10 cellular contexts compared by ENCODE assay signal in the genomic region with DNA sequence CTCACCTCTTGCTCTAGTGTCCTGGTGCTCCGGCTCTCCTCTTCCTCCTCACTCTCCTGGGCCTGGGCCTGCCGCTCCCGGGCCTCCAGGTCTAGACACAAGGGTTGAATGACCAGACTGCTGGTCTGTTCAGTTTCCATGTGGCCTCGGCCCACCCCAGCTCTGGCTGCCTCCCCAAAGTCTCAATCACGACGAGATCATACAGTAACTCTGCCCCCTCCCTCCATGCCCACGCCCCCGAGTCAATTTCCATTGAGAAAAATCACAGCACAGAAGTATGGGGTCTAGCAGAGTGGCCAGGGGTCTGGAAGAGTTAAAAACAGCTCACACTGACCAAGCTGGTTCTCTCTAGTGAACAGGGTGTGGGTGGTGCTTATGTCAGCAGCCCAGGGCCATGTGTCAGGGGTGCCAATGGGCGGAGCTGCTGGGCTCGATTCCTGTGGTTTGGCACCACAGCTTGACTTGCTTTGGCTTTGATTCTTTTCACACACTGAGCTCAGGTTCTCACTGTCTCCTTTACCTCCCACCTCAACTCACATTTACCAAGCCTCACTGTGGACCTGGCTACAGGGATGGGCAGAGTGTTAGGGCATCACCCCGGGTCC. TPM values are rescaled to one million over a fixed set of nuclear protein-coding genes. Genes with fewer than 3 reads are reported as not detected.
DNase-seq lines count a peak whose midpoint lies in the region; ATAC-seq and TF ChIP-seq lines count a peak whose summit lies in the region.
"Had no signal": no experiment of that assay in that cellular context is flagged by ENCODE, and none has a peak within 500 bp of the region (broad histone marks: within the 10 kb centered on the region; RNA-seq: fewer than 3 reads in every experiment).

No MANE protein-coding gene starts in this region.

- in situ Hi-C loops in GM13977 (cut with MboI; ENCODE audit: low pct_unique_long_range_greater_than_20kb, low sequenced_read_pairs, unreplicated experiment): no loop called here

- ATAC-seq in natural killer cell treated with Interleukin-12 subunit alpha and Interleukin-12 subunit beta and Interleukin-15 and Interleukin-18, amount 100 ng/mL, for 72 hours: peak; percentile 97
- ATAC-seq in GM18505 (IDR thresholded peaks at IDR 0.05; ENCODE audit: unreplicated experiment): no peak

- H3K9me3 ChIP-seq in ascending aorta: no peaks in the 10 kb centered on the region
- H3K9me3 ChIP-seq: left ventricle myocardium inferior had no signal

- POLR2A ChIA-PET in MCF 10A (lab: Yijun Ruan, JAX): interaction anchor here (0.5 to 4.2 kb wide), 19 partner anchors 8 to 1516 kb away, joined by 3 to 28 read pairs (median 4); a partner anchor contains a TSS

- no peaks in the 10 kb centered on the region for H3K27me3 ChIP-seq in ascending aorta

- TF ChIP-seq CTCF in LNCaP clone FGC (IDR thresholded peaks at IDR 0.05; ENCODE audit: control insufficient read depth, extremely low read depth, insufficient read depth) (0 out of 2 replicates have a peak, but pooled peaks have one; percentile 8), MCF 10A (IDR thresholded peaks at IDR 0.05; ENCODE audit: unreplicated experiment) (no peak), ascending aorta (IDR thresholded peaks at IDR 0.05) (no peak), GM13977 (IDR thresholded peaks at IDR 0.05; ENCODE audit: extremely low read depth, insufficient read depth, missing control alignments) (no peak)

- no TSS peak for BruUV-seq in MCF 10A (replicated peaks; lab: Mats Ljungman, UMichigan)

- peaks cover 12% of the 10 kb centered on the region for H3K4me1 Mint-ChIP-seq in MCF 10A (ENCODE audit: insufficient read depth, unreplicated experiment)
- H3K4me1 Mint-ChIP-seq in natural killer cell treated with Interleukin-12 subunit alpha and Interleukin-12 subunit beta and Interleukin-15 and Interleukin-18, amount 100 ng/mL, for 72 hours (ENCODE audit: low read depth in 2 of 2): peaks cover 13 to 14% of the 10 kb centered on the region in 2 donors

- no peak for TF ChIP-seq POLR2A in GM18505 (IDR thresholded peaks at IDR 0.05; ENCODE audit: borderline replicate concordance, extremely low read depth, insufficient read depth, insufficient read length)

- H3K4me3 ChIP-seq in LNCaP clone FGC (ENCODE audit: low read depth, low read length) (no peak overlapping the region), ascending aorta (no peak overlapping the region)
- H3K4me3 ChIP-seq: left ventricle myocardium inferior had no signal

- peaks cover 66% of the 10 kb centered on the region for H3K36me3 Mint-ChIP-seq in MCF 10A (ENCODE audit: insufficient read depth, unreplicated experiment)
- peaks cover 14% of the 10 kb centered on the region for H3K36me3 Mint-ChIP-seq in natural killer cell treated with Interleukin-12 subunit alpha and Interleukin-12 subunit beta and Interleukin-15 and Interleukin-18, amount 100 ng/mL, for 72 hours

- H3K4me3 Mint-ChIP-seq in MCF 10A (ENCODE audit: unreplicated experiment): peak overlapping the region; percentile 57
- peak overlapping the region; percentile 51 for H3K4me3 Mint-ChIP-seq in natural killer cell treated with Interleukin-12 subunit alpha and Interleukin-12 subunit beta and Interleukin-15 and Interleukin-18, amount 100 ng/mL, for 72 hours

- no peak overlapping the region for H3K27ac ChIP-seq in ascending aorta
- H3K27ac ChIP-seq: left ventricle myocardium inferior had no signal

- CTCF ChIA-PET in MCF 10A (lab: Yijun Ruan, JAX): interaction anchor here (0.5 to 2.4 kb wide), 17 partner anchors 8 to 1974 kb away, joined by 3 to 18 read pairs (median 3); a partner anchor contains a TSS

- intact Hi-C loops in MCF 10A (cut with micrococcal nuclease) (no loop called here), ascending aorta (cut with DNase I) (no loop called here)

- peaks cover 68 to 73% of the 10 kb centered on the region in 2 donors for H3K36me3 ChIP-seq in ascending aorta

- peak overlapping the region; percentile 72 for H3K27ac Mint-ChIP-seq in MCF 10A (ENCODE audit: low read depth, unreplicated experiment)
- H3K27ac Mint-ChIP-seq in natural killer cell treated with Interleukin-12 subunit alpha and Interleukin-12 subunit beta and Interleukin-15 and Interleukin-18, amount 100 ng/mL, for 72 hours: peak overlapping the region; percentile 20 to 50

- no peaks in the 10 kb centered on the region for H3K4me1 ChIP-seq in ascending aorta
- H3K4me1 ChIP-seq: left ventricle myocardium inferior had no signal

- H3K9me3 Mint-ChIP-seq in MCF 10A (ENCODE audit: unreplicated experiment): no peaks in the 10 kb centered on the region
- no peaks in the 10 kb centered on the region for H3K9me3 Mint-ChIP-seq in natural killer cell treated with Interleukin-12 subunit alpha and Interleukin-12 subunit beta and Interleukin-15 and Interleukin-18, amount 100 ng/mL, for 72 hours

- no peaks in the 10 kb centered on the region for H3K27me3 Mint-ChIP-seq in MCF 10A (ENCODE audit: insufficient read depth, unreplicated experiment)
- no peaks in the 10 kb centered on the region for H3K27me3 Mint-ChIP-seq in natural killer cell treated with Interleukin-12 subunit alpha and Interleukin-12 subunit beta and Interleukin-15 and Interleukin-18, amount 100 ng/mL, for 72 hours

- DNase-seq in CD1c-positive myeloid dendritic cell (ENCODE audit: extremely low spot score) (peak; percentile 58), LNCaP clone FGC (ENCODE audit: low read depth) (no peak), MCF 10A (ENCODE audit: unreplicated experiment) (peak; percentile 96), amygdala (lab: John Stamatoyannopoulos, UW) (no peak), ascending aorta (ENCODE audit: low spot score in 2 of 2) (no peak), GM13977 (ENCODE audit: low spot score) (no peak)
- DNase-seq in natural killer cell treated with Interleukin-12 subunit alpha and Interleukin-12 subunit beta and Interleukin-15 and Interleukin-18, amount 100 ng/mL, for 72 hours (ENCODE audit: low spot score): peak; percentile 79
- DNase-seq: left ventricle myocardium inferior, NCI-H510A had no signal

RNA-seq across cellular contexts. Expression of a gene that starts 6.9 kb away (rescaled TPM):
- total RNA-seq in MCF 10A (2022) (0.26 and 0.52 TPM in 2 replicates), ascending aorta (not detected)
- under 1 TPM; 0.12 to 0.22 TPM for total RNA-seq in natural killer cell treated with Interleukin-12 subunit alpha and Interleukin-12 subunit beta and Interleukin-15 and Interleukin-18, amount 100 ng/mL, for 72 hours

RNA-seq across cellular contexts. Expression of a gene that starts 12.8 kb away (rescaled TPM):
- total RNA-seq in MCF 10A (2022): 7.2 and 8.2 TPM in 2 replicates
- 10 to 100 TPM in 1 of 2 donors, 1 to 10 TPM in 1; 9.1 to 14.4 TPM for total RNA-seq in natural killer cell treated with Interleukin-12 subunit alpha and Interleukin-12 subunit beta and Interleukin-15 and Interleukin-18, amount 100 ng/mL, for 72 hours
- 26.4 TPM for total RNA-seq in ascending aorta

RNA-seq across cellular contexts. Expression of a gene that starts 21.6 kb away (rescaled TPM):
- total RNA-seq in MCF 10A (2022) (31.8 and 36.1 TPM in 2 replicates), ascending aorta (6.0 TPM)
- total RNA-seq in natural killer cell treated with Interleukin-12 subunit alpha and Interleukin-12 subunit beta and Interleukin-15 and Interleukin-18, amount 100 ng/mL, for 72 hours: 10 to 100 TPM; 35.9 to 72.6 TPM

RNA-seq across cellular contexts. Expression of a gene that starts 30.2 kb away (rescaled TPM):
- total RNA-seq in MCF 10A (2022): 19.2 and 19.9 TPM in 2 replicates
- 10 to 100 TPM; 17.2 to 39.1 TPM for total RNA-seq in natural killer cell treated with Interleukin-12 subunit alpha and Interleukin-12 subunit beta and Interleukin-15 and Interleukin-18, amount 100 ng/mL, for 72 hours
- 61.0 TPM for total RNA-seq in ascending aorta

RNA-seq across cellular contexts. Expression of a gene that starts 30.6 kb away (rescaled TPM):
- 55.1 and 58.1 TPM in 2 replicates for total RNA-seq in MCF 10A (2022)
- total RNA-seq in natural killer cell treated with Interleukin-12 subunit alpha and Interleukin-12 subunit beta and Interleukin-15 and Interleukin-18, amount 100 ng/mL, for 72 hours: 10 to 100 TPM; 40.4 to 62.6 TPM
- total RNA-seq in ascending aorta: 26.2 TPM

Comparison
In these comparisons a context has a peak if more than half of its experiments do, and no peak if none do; other contexts are left out.
1. DNase-seq: peak in CD1c-positive myeloid dendritic cell (single experiment), MCF 10A (single experiment) and natural killer cell treated with Interleukin-12 subunit alpha and Interleukin-12 subunit beta and Interleukin-15 and Interleukin-18, amount 100 ng/mL, for 72 hours (single experiment); none in LNCaP clone FGC (single experiment), amygdala (0 of 56), ascending aorta (0 of 2) and GM13977 (single experiment).